ENCODE assay signal across 18 cellular contexts in the genomic region with DNA sequence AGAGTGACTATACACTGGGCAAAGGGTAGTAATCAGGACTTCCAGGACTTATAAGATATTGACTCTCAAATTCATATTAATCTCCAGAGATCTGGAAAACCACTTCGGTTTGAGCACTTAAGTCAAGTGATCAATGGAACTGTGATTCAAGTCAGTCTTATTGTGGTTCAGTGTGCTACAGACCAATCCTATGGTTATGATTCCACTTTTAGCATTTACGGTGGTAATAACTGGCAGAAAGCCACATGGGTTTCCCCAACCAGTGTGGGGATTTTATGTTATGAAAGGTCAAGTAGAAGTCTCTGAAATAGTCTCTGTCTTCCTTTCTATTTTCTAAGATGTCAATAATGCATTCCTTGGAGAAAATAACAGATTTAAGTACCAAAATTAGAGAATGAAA.
DNase-seq lines count a peak whose midpoint lies in the region; ATAC-seq and TF ChIP-seq lines count a peak whose summit lies in the region.
"Had no signal": no experiment of that assay in that cellular context is flagged by ENCODE, and none has a peak within 500 bp of the region (broad histone marks: within the 10 kb centered on the region; RNA-seq: fewer than 3 reads in every experiment).

No MANE protein-coding gene starts in this region.

- ATAC-seq in GM18909 (IDR thresholded peaks at IDR 0.05; ENCODE audit: poor library complexity, unreplicated experiment), result peak; percentile 65
- ATAC-seq in GM21723 (IDR thresholded peaks at IDR 0.05; ENCODE audit: unreplicated experiment), result peak; percentile 60
- peak; percentile 50 for ATAC-seq in HG03108 (IDR thresholded peaks at IDR 0.05; ENCODE audit: unreplicated experiment)
- ATAC-seq: natural killer cell treated with Interleukin-12 subunit alpha and Interleukin-12 subunit beta and Interleukin-15 and Interleukin-18, amount 100 ng/mL, for 72 hours had no signal

- peaks cover 0 to 11% (median 4%) of the 10 kb centered on the region in 8 donors for H3K9me3 ChIP-seq in spleen
- H3K9me3 ChIP-seq: prostate gland had no signal

- intact Hi-C loops in spleen (cut with DNase I; ENCODE audit: low total_unique reads), result no loop called here

- WGBS in spleen, 5 donors, result 60 to 75% (median 68%) methylated on average over 2 of the region's 2 CpGs

- H3K4me3 ChIP-seq in spleen, result no peak overlapping the region
- H3K4me3 ChIP-seq: lung, prostate gland had no signal

- no peak for TF ChIP-seq CTCF in spleen (IDR thresholded peaks at IDR 0.05 in 8 of 11, conservative IDR thresholded peaks at IDR 0.05 in 3 of 11)

- no peak overlapping the region for H3K27ac ChIP-seq in spleen
- H3K27ac ChIP-seq: prostate gland had no signal

- H3K36me3 ChIP-seq in spleen, result no peaks in the 10 kb centered on the region
- H3K36me3 ChIP-seq: prostate gland had no signal

- TF ChIP-seq POLR2A in spleen (IDR thresholded peaks at IDR 0.05), result no peak

- no peaks in the 10 kb centered on the region for H3K4me1 ChIP-seq in spleen
- H3K4me1 ChIP-seq: prostate gland had no signal

- DNase-seq in glomerular visceral epithelial cell (ENCODE audit: extremely low spot score) (peak; percentile 27), DMS153 treated with DMSO at 0.1 percent for 48 hours (lab: John Stamatoyannopoulos, UW; ENCODE audit: unreplicated experiment) (no peak), NCI-H524 (lab: John Stamatoyannopoulos, UW) (no peak), spleen (no peak), DMS153 (lab: John Stamatoyannopoulos, UW) (no peak)
- DNase-seq: activated CD8-positive, alpha-beta memory T cell treated with anti-CD3 and anti-CD28 coated beads for 24 hours; anterior cingulate cortex; DND-41; foreskin fibroblast; NCI-H1930; NCI-H510A; substantia nigra had no signal

- H3K27me3 ChIP-seq in spleen (replicated peaks in 1 of 7), result no peaks in the 10 kb centered on the region
